In the genomic region with DNA sequence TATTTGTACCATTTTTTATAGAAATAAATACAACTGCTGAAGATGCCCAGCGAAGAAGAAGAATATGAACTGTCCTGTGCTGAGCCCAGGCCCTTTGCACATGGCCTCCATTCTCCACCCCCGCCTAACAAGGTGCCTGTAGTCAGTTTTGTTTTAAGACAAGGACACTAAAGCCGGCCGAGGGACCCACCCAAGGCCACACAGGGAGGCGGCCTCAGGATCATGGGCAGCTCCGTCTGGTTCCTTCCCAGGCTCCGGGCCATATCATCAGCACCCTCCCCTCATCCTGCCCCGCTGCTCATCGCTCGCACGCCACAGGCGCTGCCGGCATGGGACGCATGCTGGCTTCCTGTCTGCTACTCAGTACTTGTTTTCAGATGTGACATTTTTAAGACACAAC, we compare ENCODE assay signal across 15 cellular contexts. TPM values are rescaled to one million over a fixed set of nuclear protein-coding genes. Genes with fewer than 3 reads are reported as not detected.
A peak's percentile ranks its signal among the peaks of the same experiment; 100 is the strongest.
DNase-seq lines count a peak whose midpoint lies in the region; ATAC-seq and TF ChIP-seq lines count a peak whose summit lies in the region.
"Had no signal": no experiment of that assay in that cellular context is flagged by ENCODE, and none has a peak within 500 bp of the region (broad histone marks: within the 10 kb centered on the region; RNA-seq: fewer than 3 reads in every experiment).

No MANE protein-coding gene starts in this region.

- H3K36me3 ChIP-seq in aorta (ENCODE audit: control insufficient read depth in 1 of 2, insufficient read depth in 2 of 2, low read length in 1 of 2) = no peaks in the 10 kb centered on the region
- H3K36me3 ChIP-seq: MG63, neutrophil had no signal

- H3K27ac ChIP-seq in aorta (ENCODE audit: low read depth in 1 of 2, low read length in 2 of 2) = no peak overlapping the region
- H3K27ac ChIP-seq: neutrophil had no signal

- H3K27me3 Mint-ChIP-seq in natural killer cell treated with Interleukin-12 subunit alpha and Interleukin-12 subunit beta and Interleukin-15 and Interleukin-18, amount 100 ng/mL, for 72 hours = no peaks in the 10 kb centered on the region
- H3K27me3 Mint-ChIP-seq in natural killer cell (ENCODE audit: low read depth in 2 of 2) (no peaks in the 10 kb centered on the region), osteocyte (ENCODE audit: unreplicated experiment) (no peaks in the 10 kb centered on the region)
- H3K27me3 Mint-ChIP-seq: effector memory CD8-positive, alpha-beta T cell; T-helper 17 cell had no signal

- H3K9me3 ChIP-seq in aorta (ENCODE audit: control insufficient read depth, low read length) = no peaks in the 10 kb centered on the region
- H3K9me3 ChIP-seq: Caco-2, MG63, neutrophil, SK-N-SH had no signal

- H3K27ac Mint-ChIP-seq in natural killer cell treated with Interleukin-12 subunit alpha and Interleukin-12 subunit beta and Interleukin-15 and Interleukin-18, amount 100 ng/mL, for 72 hours = no peak overlapping the region
- H3K27ac Mint-ChIP-seq in natural killer cell (no peak overlapping the region), osteocyte (ENCODE audit: unreplicated experiment) (peak overlapping the region; percentile 23)
- H3K27ac Mint-ChIP-seq: effector memory CD8-positive, alpha-beta T cell; T-helper 17 cell had no signal

- DNase-seq in natural killer cell treated with Interleukin-12 subunit alpha and Interleukin-12 subunit beta and Interleukin-15 and Interleukin-18, amount 100 ng/mL, for 72 hours (ENCODE audit: low spot score) = peak; percentile 22
- no peak for DNase-seq in natural killer cell
- peak; percentile 11 for DNase-seq in dermis blood vessel endothelial cell
- no peak for DNase-seq in osteocyte (ENCODE audit: extremely low spot score, unreplicated experiment)
- DNase-seq in aorta = peak in 1 of 2 donors; percentile 67
- no peak for DNase-seq in NCI-H526 treated with DMSO at 0.1 percent for 48 hours (lab: John Stamatoyannopoulos, UW)
- no peak for DNase-seq in activated naive CD4-positive, alpha-beta T cell treated with anti-CD3 and anti-CD28 coated beads, Interleukin-2, amount 50 U/mL, for 16 hours

- no peak for TF ChIP-seq CTCF in natural killer cell (IDR thresholded peaks at IDR 0.05)
- TF ChIP-seq CTCF in osteocyte (IDR thresholded peaks at IDR 0.05) = no peak

- H3K27me3 ChIP-seq in aorta (ENCODE audit: control insufficient read depth in 1 of 2, insufficient read depth in 2 of 2, low read length in 1 of 2) = no peaks in the 10 kb centered on the region
- H3K27me3 ChIP-seq: MG63, neutrophil had no signal

- no peak overlapping the region for H3K4me3 ChIP-seq in aorta (ENCODE audit: low read length in 2 of 2)
- H3K4me3 ChIP-seq: MG63, smooth muscle cell had no signal

- H3K4me1 Mint-ChIP-seq in natural killer cell treated with Interleukin-12 subunit alpha and Interleukin-12 subunit beta and Interleukin-15 and Interleukin-18, amount 100 ng/mL, for 72 hours (ENCODE audit: low read depth in 2 of 2) = peaks cover 0 to 3% of the 10 kb centered on the region in 2 donors
- H3K4me1 Mint-ChIP-seq in natural killer cell (peaks cover 0 to 10% of the 10 kb centered on the region in 2 donors), osteocyte (ENCODE audit: unreplicated experiment) (peaks cover 39% of the 10 kb centered on the region)

- 83 to 86% methylated on average over 14 of the region's 14 CpGs for WGBS in aorta, 2 donors

- no peak for ATAC-seq in natural killer cell treated with Interleukin-12 subunit alpha and Interleukin-12 subunit beta and Interleukin-15 and Interleukin-18, amount 100 ng/mL, for 72 hours
- ATAC-seq in natural killer cell (no peak), aorta (ENCODE audit: low FRiP score) (peak; percentile 3), HG02642 (IDR thresholded peaks at IDR 0.05; ENCODE audit: poor library complexity, unreplicated experiment) (no peak)

- intact Hi-C loops in natural killer cell (cut with micrococcal nuclease) (no loop called here), aorta (cut with DNase I) (loop anchor here (2.0 to 10.0 kb wide), 4 partner anchors 125 to 717 kb away; no protein-coding TSS in a partner anchor)

- no peaks in the 10 kb centered on the region for H3K4me1 ChIP-seq in aorta (ENCODE audit: control insufficient read depth in 1 of 2, insufficient read depth in 2 of 2, low read length in 2 of 2)
- H3K4me1 ChIP-seq: Caco-2 had no signal

- H3K36me3 Mint-ChIP-seq in natural killer cell treated with Interleukin-12 subunit alpha and Interleukin-12 subunit beta and Interleukin-15 and Interleukin-18, amount 100 ng/mL, for 72 hours = no peaks in the 10 kb centered on the region
- H3K36me3 Mint-ChIP-seq in natural killer cell (no peaks in the 10 kb centered on the region), osteocyte (ENCODE audit: unreplicated experiment) (peaks cover 6% of the 10 kb centered on the region)

- no peaks in the 10 kb centered on the region for H3K9me3 Mint-ChIP-seq in natural killer cell treated with Interleukin-12 subunit alpha and Interleukin-12 subunit beta and Interleukin-15 and Interleukin-18, amount 100 ng/mL, for 72 hours
- H3K9me3 Mint-ChIP-seq in natural killer cell = no peaks in the 10 kb centered on the region
- no peaks in the 10 kb centered on the region for H3K9me3 Mint-ChIP-seq in osteocyte (ENCODE audit: unreplicated experiment)
- H3K9me3 Mint-ChIP-seq: effector memory CD8-positive, alpha-beta T cell had no signal

- no peak overlapping the region for H3K4me3 Mint-ChIP-seq in natural killer cell treated with Interleukin-12 subunit alpha and Interleukin-12 subunit beta and Interleukin-15 and Interleukin-18, amount 100 ng/mL, for 72 hours
- H3K4me3 Mint-ChIP-seq in natural killer cell (no peak overlapping the region), osteocyte (ENCODE audit: unreplicated experiment) (no peak overlapping the region)
- H3K4me3 Mint-ChIP-seq: effector memory CD8-positive, alpha-beta T cell; T-helper 17 cell had no signal

RNA-seq across cellular contexts. Expression of a gene that starts 21.3 kb away (rescaled TPM):
- total RNA-seq in natural killer cell treated with Interleukin-12 subunit alpha and Interleukin-12 subunit beta and Interleukin-15 and Interleukin-18, amount 100 ng/mL, for 72 hours = 10 to 100 TPM; 16.4 to 25.2 TPM
- 10 to 100 TPM in 2 of 3 donors, 1 to 10 TPM in 1; 8.3 to 15.3 (median 11.3) TPM for total RNA-seq in natural killer cell
- total RNA-seq in dermis blood vessel endothelial cell = 31.8 and 33.5 TPM in 2 replicates
- 20.4 and 22.0 TPM in 2 replicates for total RNA-seq in osteocyte
- 10 to 100 TPM; 12.0 to 24.3 TPM for total RNA-seq in aorta
- polyA plus RNA-seq in aorta = 10 to 100 TPM; 27.7 to 38.2 TPM

RNA-seq across cellular contexts. Expression of a gene that starts 52.6 kb away (rescaled TPM):
- not detected for total RNA-seq in natural killer cell treated with Interleukin-12 subunit alpha and Interleukin-12 subunit beta and Interleukin-15 and Interleukin-18, amount 100 ng/mL, for 72 hours
- total RNA-seq in natural killer cell = under 1 TPM in 2 of 3 donors, not detected in 1; 0.66 to 0.75 TPM
- 6.7 and 9.7 TPM in 2 replicates for total RNA-seq in dermis blood vessel endothelial cell
- total RNA-seq in osteocyte = 61.7 and 67.2 TPM in 2 replicates
- 1 to 10 TPM; 5.6 to 6.3 TPM for total RNA-seq in aorta
- polyA plus RNA-seq in aorta = 1 to 10 TPM; 2.8 to 4.3 TPM

Comparison
In these comparisons a context has a peak if more than half of its experiments do, and no peak if none do; other contexts are left out.
1. DNase-seq: peak in natural killer cell treated with Interleukin-12 subunit alpha and Interleukin-12 subunit beta and Interleukin-15 and Interleukin-18, amount 100 ng/mL, for 72 hours (single experiment) and dermis blood vessel endothelial cell (single experiment); none in natural killer cell (single experiment), osteocyte (single experiment), NCI-H526 treated with DMSO at 0.1 percent for 48 hours (single experiment) and activated naive CD4-positive, alpha-beta T cell treated with anti-CD3 and anti-CD28 coated beads, Interleukin-2, amount 50 U/mL, for 16 hours (single experiment).